In the genomic region with DNA sequence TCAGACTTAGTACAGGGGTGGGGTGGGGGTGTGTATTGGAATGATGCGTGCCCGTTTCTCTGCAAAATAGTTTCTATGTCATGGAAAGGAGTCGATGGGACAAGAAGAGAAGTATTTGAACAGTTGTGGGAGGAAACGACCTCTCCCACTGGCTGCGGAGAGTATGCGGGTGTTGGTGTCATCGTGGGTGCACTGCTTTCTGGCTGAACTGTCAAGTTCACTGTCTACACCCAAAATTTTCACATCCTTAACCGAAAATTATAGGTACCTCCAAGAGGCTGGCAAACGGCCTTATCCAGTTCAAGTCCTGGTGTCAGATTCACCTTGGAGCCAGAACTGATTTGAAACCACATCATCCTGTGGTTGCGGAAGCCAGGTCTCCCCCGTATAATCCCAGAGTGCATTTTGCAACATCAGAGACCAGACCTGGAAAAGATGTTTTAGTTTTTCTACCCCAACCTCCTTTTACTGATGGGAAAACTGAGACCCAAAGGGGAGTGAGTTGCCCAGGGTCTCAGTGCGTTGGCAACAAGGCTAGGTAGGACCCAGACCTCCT, we compare ENCODE assay signal across 1 cellular context.
TF ChIP-seq lines count a peak whose summit lies in the region.

No MANE protein-coding gene starts in this region.

TF ChIP-seq in K562, 482 proteins besides CTCF, POLR2A, EP300 and RAD21 (continues in another document):
- TF ChIP-seq, protein P1, sequence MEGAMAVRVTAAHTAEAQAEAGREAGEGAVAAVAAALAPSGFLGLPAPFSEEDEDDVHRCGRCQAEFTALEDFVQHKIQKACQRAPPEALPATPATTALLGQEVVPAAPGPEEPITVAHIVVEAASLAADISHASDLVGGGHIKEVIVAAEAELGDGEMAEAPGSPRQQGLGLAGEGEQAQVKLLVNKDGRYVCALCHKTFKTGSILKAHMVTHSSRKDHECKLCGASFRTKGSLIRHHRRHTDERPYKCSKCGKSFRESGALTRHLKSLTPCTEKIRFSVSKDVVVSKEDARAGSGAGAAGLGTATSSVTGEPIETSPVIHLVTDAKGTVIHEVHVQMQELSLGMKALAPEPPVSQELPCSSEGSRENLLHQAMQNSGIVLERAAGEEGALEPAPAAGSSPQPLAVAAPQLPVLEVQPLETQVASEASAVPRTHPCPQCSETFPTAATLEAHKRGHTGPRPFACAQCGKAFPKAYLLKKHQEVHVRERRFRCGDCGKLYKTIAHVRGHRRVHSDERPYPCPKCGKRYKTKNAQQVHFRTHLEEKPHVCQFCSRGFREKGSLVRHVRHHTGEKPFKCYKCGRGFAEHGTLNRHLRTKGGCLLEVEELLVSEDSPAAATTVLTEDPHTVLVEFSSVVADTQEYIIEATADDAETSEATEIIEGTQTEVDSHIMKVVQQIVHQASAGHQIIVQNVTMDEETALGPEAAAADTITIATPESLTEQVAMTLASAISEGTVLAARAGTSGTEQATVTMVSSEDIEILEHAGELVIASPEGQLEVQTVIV (CRISPR knock-in tag; IDR thresholded peaks at IDR 0.05; ENCODE audit: borderline replicate concordance) = no peak
- TF ChIP-seq, protein P2, sequence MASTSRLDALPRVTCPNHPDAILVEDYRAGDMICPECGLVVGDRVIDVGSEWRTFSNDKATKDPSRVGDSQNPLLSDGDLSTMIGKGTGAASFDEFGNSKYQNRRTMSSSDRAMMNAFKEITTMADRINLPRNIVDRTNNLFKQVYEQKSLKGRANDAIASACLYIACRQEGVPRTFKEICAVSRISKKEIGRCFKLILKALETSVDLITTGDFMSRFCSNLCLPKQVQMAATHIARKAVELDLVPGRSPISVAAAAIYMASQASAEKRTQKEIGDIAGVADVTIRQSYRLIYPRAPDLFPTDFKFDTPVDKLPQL (IDR thresholded peaks at IDR 0.05; ENCODE audit: extremely low read depth, insufficient read length) = no peak
- TF ChIP-seq ELF4 (CRISPR knock-in tag; IDR thresholded peaks at IDR 0.05) = no peak
- no peak for TF ChIP-seq CAMTA2 (CRISPR knock-in tag; conservative IDR thresholded peaks at IDR 0.05)
- TF ChIP-seq, protein P3, sequence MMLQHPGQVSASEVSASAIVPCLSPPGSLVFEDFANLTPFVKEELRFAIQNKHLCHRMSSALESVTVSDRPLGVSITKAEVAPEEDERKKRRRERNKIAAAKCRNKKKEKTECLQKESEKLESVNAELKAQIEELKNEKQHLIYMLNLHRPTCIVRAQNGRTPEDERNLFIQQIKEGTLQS (IDR thresholded peaks at IDR 0.05) = no peak
- TF ChIP-seq, protein P3 (CRISPR knock-in tag; conservative IDR thresholded peaks at IDR 0.05) = no peak
- no peak for TF ChIP-seq U2AF1 (optimal IDR thresholded peaks at IDR 0.05; ENCODE audit: low read depth, low read length)
- TF ChIP-seq, protein P4, sequence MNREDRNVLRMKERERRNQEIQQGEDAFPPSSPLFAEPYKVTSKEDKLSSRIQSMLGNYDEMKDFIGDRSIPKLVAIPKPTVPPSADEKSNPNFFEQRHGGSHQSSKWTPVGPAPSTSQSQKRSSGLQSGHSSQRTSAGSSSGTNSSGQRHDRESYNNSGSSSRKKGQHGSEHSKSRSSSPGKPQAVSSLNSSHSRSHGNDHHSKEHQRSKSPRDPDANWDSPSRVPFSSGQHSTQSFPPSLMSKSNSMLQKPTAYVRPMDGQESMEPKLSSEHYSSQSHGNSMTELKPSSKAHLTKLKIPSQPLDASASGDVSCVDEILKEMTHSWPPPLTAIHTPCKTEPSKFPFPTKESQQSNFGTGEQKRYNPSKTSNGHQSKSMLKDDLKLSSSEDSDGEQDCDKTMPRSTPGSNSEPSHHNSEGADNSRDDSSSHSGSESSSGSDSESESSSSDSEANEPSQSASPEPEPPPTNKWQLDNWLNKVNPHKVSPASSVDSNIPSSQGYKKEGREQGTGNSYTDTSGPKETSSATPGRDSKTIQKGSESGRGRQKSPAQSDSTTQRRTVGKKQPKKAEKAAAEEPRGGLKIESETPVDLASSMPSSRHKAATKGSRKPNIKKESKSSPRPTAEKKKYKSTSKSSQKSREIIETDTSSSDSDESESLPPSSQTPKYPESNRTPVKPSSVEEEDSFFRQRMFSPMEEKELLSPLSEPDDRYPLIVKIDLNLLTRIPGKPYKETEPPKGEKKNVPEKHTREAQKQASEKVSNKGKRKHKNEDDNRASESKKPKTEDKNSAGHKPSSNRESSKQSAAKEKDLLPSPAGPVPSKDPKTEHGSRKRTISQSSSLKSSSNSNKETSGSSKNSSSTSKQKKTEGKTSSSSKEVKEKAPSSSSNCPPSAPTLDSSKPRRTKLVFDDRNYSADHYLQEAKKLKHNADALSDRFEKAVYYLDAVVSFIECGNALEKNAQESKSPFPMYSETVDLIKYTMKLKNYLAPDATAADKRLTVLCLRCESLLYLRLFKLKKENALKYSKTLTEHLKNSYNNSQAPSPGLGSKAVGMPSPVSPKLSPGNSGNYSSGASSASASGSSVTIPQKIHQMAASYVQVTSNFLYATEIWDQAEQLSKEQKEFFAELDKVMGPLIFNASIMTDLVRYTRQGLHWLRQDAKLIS (CRISPR knock-in tag; IDR thresholded peaks at IDR 0.05) = 0 out of 2 replicates have a peak, but pooled peaks have one; percentile 54
- TF ChIP-seq DMBX1 (CRISPR knock-in tag; IDR thresholded peaks at IDR 0.05; ENCODE audit: borderline replicate concordance) = no peak
- TF ChIP-seq CCAR2 (IDR thresholded peaks at IDR 0.05; ENCODE audit: low read depth, low read length) = no peak
- TF ChIP-seq, protein P5, sequence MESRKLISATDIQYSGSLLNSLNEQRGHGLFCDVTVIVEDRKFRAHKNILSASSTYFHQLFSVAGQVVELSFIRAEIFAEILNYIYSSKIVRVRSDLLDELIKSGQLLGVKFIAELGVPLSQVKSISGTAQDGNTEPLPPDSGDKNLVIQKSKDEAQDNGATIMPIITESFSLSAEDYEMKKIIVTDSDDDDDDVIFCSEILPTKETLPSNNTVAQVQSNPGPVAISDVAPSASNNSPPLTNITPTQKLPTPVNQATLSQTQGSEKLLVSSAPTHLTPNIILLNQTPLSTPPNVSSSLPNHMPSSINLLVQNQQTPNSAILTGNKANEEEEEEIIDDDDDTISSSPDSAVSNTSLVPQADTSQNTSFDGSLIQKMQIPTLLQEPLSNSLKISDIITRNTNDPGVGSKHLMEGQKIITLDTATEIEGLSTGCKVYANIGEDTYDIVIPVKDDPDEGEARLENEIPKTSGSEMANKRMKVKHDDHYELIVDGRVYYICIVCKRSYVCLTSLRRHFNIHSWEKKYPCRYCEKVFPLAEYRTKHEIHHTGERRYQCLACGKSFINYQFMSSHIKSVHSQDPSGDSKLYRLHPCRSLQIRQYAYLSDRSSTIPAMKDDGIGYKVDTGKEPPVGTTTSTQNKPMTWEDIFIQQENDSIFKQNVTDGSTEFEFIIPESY (CRISPR knock-in tag; IDR thresholded peaks at IDR 0.05) = no peak
- no peak for TF ChIP-seq KLF1 (tag; IDR thresholded peaks at IDR 0.05)
- TF ChIP-seq, protein P6, sequence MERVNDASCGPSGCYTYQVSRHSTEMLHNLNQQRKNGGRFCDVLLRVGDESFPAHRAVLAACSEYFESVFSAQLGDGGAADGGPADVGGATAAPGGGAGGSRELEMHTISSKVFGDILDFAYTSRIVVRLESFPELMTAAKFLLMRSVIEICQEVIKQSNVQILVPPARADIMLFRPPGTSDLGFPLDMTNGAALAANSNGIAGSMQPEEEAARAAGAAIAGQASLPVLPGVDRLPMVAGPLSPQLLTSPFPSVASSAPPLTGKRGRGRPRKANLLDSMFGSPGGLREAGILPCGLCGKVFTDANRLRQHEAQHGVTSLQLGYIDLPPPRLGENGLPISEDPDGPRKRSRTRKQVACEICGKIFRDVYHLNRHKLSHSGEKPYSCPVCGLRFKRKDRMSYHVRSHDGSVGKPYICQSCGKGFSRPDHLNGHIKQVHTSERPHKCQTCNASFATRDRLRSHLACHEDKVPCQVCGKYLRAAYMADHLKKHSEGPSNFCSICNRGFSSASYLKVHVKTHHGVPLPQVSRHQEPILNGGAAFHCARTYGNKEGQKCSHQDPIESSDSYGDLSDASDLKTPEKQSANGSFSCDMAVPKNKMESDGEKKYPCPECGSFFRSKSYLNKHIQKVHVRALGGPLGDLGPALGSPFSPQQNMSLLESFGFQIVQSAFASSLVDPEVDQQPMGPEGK (CRISPR knock-in tag; IDR thresholded peaks at IDR 0.05; ENCODE audit: borderline replicate concordance) = no peak
- no peak for TF ChIP-seq SLC30A9 (CRISPR knock-in tag; IDR thresholded peaks at IDR 0.05)
- TF ChIP-seq, protein P7, sequence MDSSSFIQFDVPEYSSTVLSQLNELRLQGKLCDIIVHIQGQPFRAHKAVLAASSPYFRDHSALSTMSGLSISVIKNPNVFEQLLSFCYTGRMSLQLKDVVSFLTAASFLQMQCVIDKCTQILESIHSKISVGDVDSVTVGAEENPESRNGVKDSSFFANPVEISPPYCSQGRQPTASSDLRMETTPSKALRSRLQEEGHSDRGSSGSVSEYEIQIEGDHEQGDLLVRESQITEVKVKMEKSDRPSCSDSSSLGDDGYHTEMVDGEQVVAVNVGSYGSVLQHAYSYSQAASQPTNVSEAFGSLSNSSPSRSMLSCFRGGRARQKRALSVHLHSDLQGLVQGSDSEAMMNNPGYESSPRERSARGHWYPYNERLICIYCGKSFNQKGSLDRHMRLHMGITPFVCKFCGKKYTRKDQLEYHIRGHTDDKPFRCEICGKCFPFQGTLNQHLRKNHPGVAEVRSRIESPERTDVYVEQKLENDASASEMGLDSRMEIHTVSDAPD (CRISPR knock-in tag; IDR thresholded peaks at IDR 0.05) = no peak
- TF ChIP-seq ARNT (IDR thresholded peaks at IDR 0.05) = 0 out of 4 replicates have a peak, but pooled peaks of 1 of the 2 experiments have one; percentile 7
- TF ChIP-seq, protein P8, sequence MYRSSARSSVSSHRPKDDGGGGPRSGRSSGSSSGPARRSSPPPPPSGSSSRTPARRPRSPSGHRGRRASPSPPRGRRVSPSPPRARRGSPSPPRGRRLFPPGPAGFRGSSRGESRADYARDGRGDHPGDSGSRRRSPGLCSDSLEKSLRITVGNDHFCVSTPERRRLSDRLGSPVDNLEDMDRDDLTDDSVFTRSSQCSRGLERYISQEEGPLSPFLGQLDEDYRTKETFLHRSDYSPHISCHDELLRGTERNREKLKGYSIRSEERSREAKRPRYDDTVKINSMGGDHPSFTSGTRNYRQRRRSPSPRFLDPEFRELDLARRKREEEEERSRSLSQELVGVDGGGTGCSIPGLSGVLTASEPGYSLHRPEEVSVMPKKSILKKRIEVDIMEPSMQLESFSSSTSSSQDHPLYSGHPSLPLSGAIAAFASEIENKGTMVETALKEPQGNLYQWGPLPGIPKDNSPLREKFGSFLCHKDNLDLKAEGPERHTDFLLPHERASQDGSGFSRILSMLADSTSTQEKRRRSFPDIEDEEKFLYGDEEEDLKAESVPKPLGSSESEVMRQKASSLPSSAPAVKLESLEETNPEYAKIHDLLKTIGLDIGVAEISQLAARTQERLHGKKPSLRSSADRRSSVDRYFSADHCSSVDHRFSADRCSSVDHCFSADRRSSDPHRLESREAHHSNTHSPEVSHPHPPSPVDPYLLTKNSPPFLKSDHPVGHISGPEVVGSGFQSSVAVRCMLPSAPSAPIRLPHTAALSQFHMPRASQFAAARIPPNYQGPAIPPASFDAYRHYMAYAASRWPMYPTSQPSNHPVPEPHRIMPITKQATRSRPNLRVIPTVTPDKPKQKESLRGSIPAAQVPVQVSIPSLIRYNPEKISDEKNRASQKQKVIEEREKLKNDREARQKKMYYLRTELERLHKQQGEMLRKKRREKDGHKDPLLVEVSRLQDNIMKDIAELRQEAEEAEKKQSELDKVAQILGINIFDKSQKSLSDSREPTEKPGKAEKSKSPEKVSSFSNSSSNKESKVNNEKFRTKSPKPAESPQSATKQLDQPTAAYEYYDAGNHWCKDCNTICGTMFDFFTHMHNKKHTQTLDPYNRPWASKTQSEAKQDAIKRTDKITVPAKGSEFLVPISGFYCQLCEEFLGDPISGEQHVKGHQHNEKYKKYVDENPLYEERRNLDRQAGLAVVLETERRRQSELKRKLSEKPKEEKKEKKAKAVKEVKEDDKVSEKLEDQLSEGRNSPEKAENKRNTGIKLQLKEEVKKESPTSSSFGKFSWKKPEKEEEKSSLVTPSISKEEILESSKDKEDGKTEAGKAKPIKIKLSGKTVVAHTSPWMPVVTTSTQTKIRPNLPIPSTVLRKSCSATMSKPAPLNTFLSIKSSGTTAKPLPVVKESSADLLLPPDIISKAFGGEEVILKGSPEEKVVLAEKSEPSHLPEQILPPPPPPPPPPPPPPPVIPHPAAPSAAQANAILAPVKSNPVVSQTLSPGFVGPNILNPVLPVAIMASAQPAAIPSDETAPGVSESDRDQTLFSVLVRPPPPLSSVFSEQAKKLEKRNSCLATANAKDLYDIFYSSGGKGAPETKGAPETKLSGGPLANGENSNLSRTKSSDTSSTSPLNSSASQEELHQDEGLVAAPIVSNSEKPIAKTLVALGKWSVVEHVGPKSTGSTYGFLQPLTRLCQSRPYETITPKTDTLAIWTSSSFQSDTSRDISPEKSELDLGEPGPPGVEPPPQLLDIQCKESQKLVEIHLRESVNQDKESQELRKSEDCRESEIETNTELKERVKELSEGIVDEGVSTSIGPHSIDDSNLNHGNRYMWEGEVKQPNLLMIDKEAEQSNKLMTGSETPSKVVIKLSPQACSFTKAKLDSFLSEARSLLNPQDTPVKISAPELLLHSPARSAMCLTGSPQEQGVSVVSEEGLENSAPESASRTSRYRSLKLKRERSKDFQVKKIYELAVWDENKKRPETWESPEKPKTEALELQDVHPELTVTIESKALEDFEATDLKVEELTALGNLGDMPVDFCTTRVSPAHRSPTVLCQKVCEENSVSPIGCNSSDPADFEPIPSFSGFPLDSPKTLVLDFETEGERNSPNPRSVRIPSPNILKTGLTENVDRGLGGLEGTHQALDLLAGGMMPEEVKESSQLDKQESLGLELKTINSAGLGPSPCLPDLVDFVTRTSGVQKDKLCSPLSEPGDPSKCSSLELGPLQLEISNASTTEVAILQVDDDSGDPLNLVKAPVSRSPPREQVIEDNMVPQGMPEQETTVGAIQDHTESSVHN (IDR thresholded peaks at IDR 0.05; ENCODE audit: borderline replicate concordance in 1 of 2, low read depth in 1 of 2) = no peak
- no peak for TF ChIP-seq CREB1 (IDR thresholded peaks at IDR 0.05)
- TF ChIP-seq CREB1 (CRISPR knock-in tag; IDR thresholded peaks at IDR 0.05) = no peak
- TF ChIP-seq TSC22D4 (tag; IDR thresholded peaks at IDR 0.05) = no peak
- TF ChIP-seq SIRT6 (IDR thresholded peaks at IDR 0.05; ENCODE audit: low read depth, low read length) = no peak
- no peak for TF ChIP-seq DNMT1 (IDR thresholded peaks at IDR 0.05)
- no peak for TF ChIP-seq TBP (optimal IDR thresholded peaks at IDR 0.05; ENCODE audit: low read depth, low read length)
- TF ChIP-seq, protein P9, sequence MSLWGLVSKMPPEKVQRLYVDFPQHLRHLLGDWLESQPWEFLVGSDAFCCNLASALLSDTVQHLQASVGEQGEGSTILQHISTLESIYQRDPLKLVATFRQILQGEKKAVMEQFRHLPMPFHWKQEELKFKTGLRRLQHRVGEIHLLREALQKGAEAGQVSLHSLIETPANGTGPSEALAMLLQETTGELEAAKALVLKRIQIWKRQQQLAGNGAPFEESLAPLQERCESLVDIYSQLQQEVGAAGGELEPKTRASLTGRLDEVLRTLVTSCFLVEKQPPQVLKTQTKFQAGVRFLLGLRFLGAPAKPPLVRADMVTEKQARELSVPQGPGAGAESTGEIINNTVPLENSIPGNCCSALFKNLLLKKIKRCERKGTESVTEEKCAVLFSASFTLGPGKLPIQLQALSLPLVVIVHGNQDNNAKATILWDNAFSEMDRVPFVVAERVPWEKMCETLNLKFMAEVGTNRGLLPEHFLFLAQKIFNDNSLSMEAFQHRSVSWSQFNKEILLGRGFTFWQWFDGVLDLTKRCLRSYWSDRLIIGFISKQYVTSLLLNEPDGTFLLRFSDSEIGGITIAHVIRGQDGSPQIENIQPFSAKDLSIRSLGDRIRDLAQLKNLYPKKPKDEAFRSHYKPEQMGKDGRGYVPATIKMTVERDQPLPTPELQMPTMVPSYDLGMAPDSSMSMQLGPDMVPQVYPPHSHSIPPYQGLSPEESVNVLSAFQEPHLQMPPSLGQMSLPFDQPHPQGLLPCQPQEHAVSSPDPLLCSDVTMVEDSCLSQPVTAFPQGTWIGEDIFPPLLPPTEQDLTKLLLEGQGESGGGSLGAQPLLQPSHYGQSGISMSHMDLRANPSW (CRISPR knock-in tag; IDR thresholded peaks at IDR 0.05) = no peak
- TF ChIP-seq HIVEP1 (CRISPR knock-in tag; IDR thresholded peaks at IDR 0.05) = no peak
